22 cellular contexts compared by ENCODE assay signal in the genomic region with DNA sequence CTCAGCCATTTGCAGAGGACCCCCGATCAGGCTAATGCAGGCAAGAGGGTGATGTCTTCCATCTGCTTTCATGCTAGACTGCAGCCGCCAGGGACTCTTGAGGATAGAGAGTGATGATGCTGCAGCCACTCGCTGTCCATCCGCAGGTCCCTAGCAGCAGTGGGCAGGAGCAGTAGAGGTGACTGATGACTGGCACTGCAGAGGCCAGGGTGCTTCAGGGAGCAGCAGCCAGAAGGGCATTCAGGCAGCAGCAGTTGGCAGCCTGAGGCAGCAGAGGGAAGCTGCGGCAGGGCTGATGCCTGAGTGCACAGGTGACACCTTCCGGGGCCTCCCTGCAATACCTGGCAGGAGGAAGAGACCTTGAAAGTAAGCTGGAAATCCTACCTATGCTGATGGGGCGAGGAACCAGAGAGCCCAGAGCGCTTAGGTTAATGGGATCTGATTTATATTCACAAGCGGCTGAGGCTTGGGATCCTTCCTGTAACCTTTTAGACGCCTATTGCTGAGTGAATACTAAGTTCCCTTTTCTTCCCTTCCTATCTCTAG.
DNase-seq lines count a peak whose midpoint lies in the region; ATAC-seq, FAIRE-seq and TF ChIP-seq lines count a peak whose summit lies in the region.
"Had no signal": no experiment of that assay in that cellular context is flagged by ENCODE, and none has a peak within 500 bp of the region (broad histone marks: within the 10 kb centered on the region; RNA-seq: fewer than 3 reads in every experiment).

No MANE protein-coding gene starts in this region.

- no peaks in the 10 kb centered on the region for H3K9me3 Mint-ChIP-seq in H9
- H3K9me3 Mint-ChIP-seq: CD4-positive, alpha-beta memory T cell; T-helper 1 cell treated with Interleukin-12 subunit alpha and Interleukin-12 subunit beta and Interleukin-4 antibody, amounts not matched to agents 30 μg/mL and 1 μg/mL, for 36 hours had no signal

- H4K5ac ChIP-seq in H9 (ENCODE audit: insufficient read length, low read depth, low read length), result no peak overlapping the region

- no peak for FAIRE-seq in frontal cortex (lab: Jason Lieb, UNC)
- FAIRE-seq: GM12892, GM18507, H54 had no signal

- no peak overlapping the region for H3K23ac ChIP-seq in H9 (ENCODE audit: insufficient read length, low read depth, low read length)

- no peaks in the 10 kb centered on the region for H3K36me3 Mint-ChIP-seq in H9 (ENCODE audit: insufficient read depth in 1 of 3, low read depth in 3 of 3)
- H3K36me3 Mint-ChIP-seq in T-helper 17 cell (ENCODE audit: low read depth), result no peaks in the 10 kb centered on the region
- H3K36me3 Mint-ChIP-seq: CD4-positive, alpha-beta memory T cell had no signal

- H3K4me2 ChIP-seq in H9 (ENCODE audit: insufficient read depth, insufficient read length, low read length), result no peak overlapping the region
- H3K4me2 ChIP-seq: BLaER1 had no signal

- WGBS in H9 (ENCODE audit: extremely low coverage, insufficient read length, low lambda C conversion rate), result no CpG with 5 or more reads among the region's 10 CpGs
- 75 to 91% methylated on average over 9 to 10 of the region's 10 CpGs for WGBS in testis, 2 donors

- no peaks in the 10 kb centered on the region for H3K79me2 ChIP-seq in H9 (ENCODE audit: insufficient read depth, low read length)

- H2AK5ac ChIP-seq in H9 (ENCODE audit: insufficient read length, low read length), result no peak overlapping the region

- no peak overlapping the region for H3T11ph ChIP-seq in H9 (ENCODE audit: low read length)

- no peak overlapping the region for H3K4ac ChIP-seq in H9 (ENCODE audit: low read depth, low read length)

- no peak overlapping the region for H2BK5ac ChIP-seq in H9 (ENCODE audit: insufficient read length, low read length)

- no peak overlapping the region for H3K18ac ChIP-seq in H9 (ENCODE audit: insufficient read length, low read depth, low read length)

- H3K9me3 ChIP-seq in H9 (ENCODE audit: control insufficient read depth, low read depth, low read length), result no peaks in the 10 kb centered on the region
- H3K9me3 ChIP-seq in T-helper 17 cell (ENCODE audit: control insufficient read depth, low read length, poor library complexity, severe bottlenecking), result no peaks in the 10 kb centered on the region
- no peaks in the 10 kb centered on the region for H3K9me3 ChIP-seq in testis
- H3K9me3 ChIP-seq: BLaER1, SJCRH30 had no signal

- H3K4me1 ChIP-seq in H9 (ENCODE audit: insufficient read depth, low read length), result no peaks in the 10 kb centered on the region
- H3K4me1 ChIP-seq in testis, result no peaks in the 10 kb centered on the region
- H3K4me1 ChIP-seq: SJCRH30 had no signal

- no peaks in the 10 kb centered on the region for H3K23me2 ChIP-seq in H9 (ENCODE audit: insufficient read length, low read depth, low read length, poor library complexity, severe bottlenecking)

- H3K4me3 ChIP-seq in GM06990 (replicated peaks; ENCODE audit: low read depth, low read length), result no peak overlapping the region
- no peak overlapping the region for H3K4me3 ChIP-seq in testis
- H3K4me3 ChIP-seq: BLaER1, SJCRH30 had no signal

- H4K91ac ChIP-seq in H9 (ENCODE audit: insufficient read length, low read depth, low read length), result no peak overlapping the region

- no peak overlapping the region for H2AFZ ChIP-seq in H9 (ENCODE audit: low read length)

- no peak overlapping the region for H2BK20ac ChIP-seq in H9 (ENCODE audit: low read depth, low read length, poor library complexity, severe bottlenecking)

- ATAC-seq in T-helper 17 cell (no peak), HG02938 (IDR thresholded peaks at IDR 0.05; ENCODE audit: unreplicated experiment) (no peak)
- ATAC-seq: Panc1 had no signal

- peak; percentile 6 for DNase-seq in GM06990 (ENCODE audit: extremely low read depth, insufficient read length)
- peak; percentile 46 for DNase-seq in H9
- no peak for DNase-seq in T-helper 17 cell
- peak; percentile 14 for DNase-seq in iPS-NIHi7 (ENCODE audit: extremely low spot score)
- DNase-seq in NCI-H774 (lab: John Stamatoyannopoulos, UW), result no peak
- no peak for DNase-seq in testis
- DNase-seq in frontal cortex (ENCODE audit: low spot score in 2 of 2), result no peak
- DNase-seq: Calu3; CD4-positive, alpha-beta memory T cell; Kasumi-1; MM.1S; NCI-H1092 treated with DMSO at 0.1 percent for 48 hours; NCI-H2107; NCI-H748 treated with DMSO at 0.1 percent for 48 hours; SJCRH30 had no signal

- no peak overlapping the region for H3K9ac ChIP-seq in H9 (ENCODE audit: extremely low read depth, insufficient read length, low read length)
- H3K9ac ChIP-seq: BLaER1 had no signal

- H3K36me3 ChIP-seq in GM06990 (ENCODE audit: control insufficient read depth, insufficient read depth, low read length) (no peaks in the 10 kb centered on the region), testis (ENCODE audit: low read depth, missing control alignments) (no peaks in the 10 kb centered on the region)
- H3K36me3 ChIP-seq: BLaER1, SJCRH30 had no signal

- no peak overlapping the region for H3K27ac ChIP-seq in H9 (ENCODE audit: insufficient read length, low read depth, low read length)
- no peak overlapping the region for H3K27ac ChIP-seq in testis
- H3K27ac ChIP-seq: BLaER1, SJCRH30 had no signal

- no peak for TF ChIP-seq POLR2A in testis (IDR thresholded peaks at IDR 0.05)

- intact Hi-C loops in testis (cut with DNase I; ENCODE audit: low total_unique reads), result no loop called here

- no peaks in the 10 kb centered on the region for H3K79me1 ChIP-seq in H9 (ENCODE audit: insufficient read depth, low read depth, low read length, poor library complexity, severe bottlenecking)

- H3K4me3 Mint-ChIP-seq in H9 (no peak overlapping the region), T-helper 17 cell (no peak overlapping the region)
- H3K4me3 Mint-ChIP-seq: CD4-positive, alpha-beta memory T cell; T-helper 1 cell treated with Interleukin-12 subunit alpha and Interleukin-12 subunit beta and Interleukin-4 antibody, amounts not matched to agents 30 μg/mL and 1 μg/mL, for 36 hours had no signal

- peak overlapping the region; percentile 60; the same call in 1 of the 2 replicates for H3K14ac ChIP-seq in H9 (ENCODE audit: insufficient read depth, low read length)

- no peak overlapping the region for H2BK12ac ChIP-seq in H9 (ENCODE audit: insufficient read length, low read depth, low read length)

- H3K4me1 Mint-ChIP-seq in H9 (peaks cover 9 to 17% of the 10 kb centered on the region in 2 experiments), T-helper 17 cell (peaks cover 9% of the 10 kb centered on the region)

- H2BK120ac ChIP-seq in H9 (ENCODE audit: low read depth, low read length, poor library complexity, severe bottlenecking), result no peak overlapping the region

- TF ChIP-seq CTCF in GM06990 (IDR thresholded peaks at IDR 0.05; ENCODE audit: insufficient read depth, low read length, poor library complexity, severe bottlenecking), result no peak
- TF ChIP-seq CTCF in H9 (conservative IDR thresholded peaks at IDR 0.05), result no peak
- TF ChIP-seq CTCF in testis (IDR thresholded peaks at IDR 0.05), result no peak

- H3K27me3 Mint-ChIP-seq in H9 (ENCODE audit: low read depth) (no peaks in the 10 kb centered on the region), T-helper 17 cell (peaks cover 56% of the 10 kb centered on the region)

- no peaks in the 10 kb centered on the region for H4K20me1 ChIP-seq in H9 (ENCODE audit: control insufficient read depth, insufficient read depth, insufficient read length)
- H4K20me1 ChIP-seq: BLaER1 had no signal

- H3K27me3 ChIP-seq in GM06990 (replicated peaks; ENCODE audit: control insufficient read depth, insufficient read depth, low read length) (no peaks in the 10 kb centered on the region; the same call in none of the 2 replicates), H9 (ENCODE audit: insufficient read depth, low read length) (no peaks in the 10 kb centered on the region), testis (no peaks in the 10 kb centered on the region)
- H3K27me3 ChIP-seq: BLaER1, SJCRH30 had no signal

- no peak overlapping the region for H4K8ac ChIP-seq in H9 (replicated peaks; ENCODE audit: insufficient read length, low read depth, low read length)

- no peak overlapping the region for H2BK15ac ChIP-seq in H9 (ENCODE audit: low read depth, low read length)

- H3K56ac ChIP-seq in H9 (ENCODE audit: insufficient read length, low read depth, low read length), result no peak overlapping the region

- H3K27ac Mint-ChIP-seq in H9, result no peak overlapping the region
- H3K27ac Mint-ChIP-seq in T-helper 17 cell, result peak overlapping the region; percentile 61
- H3K27ac Mint-ChIP-seq: CD4-positive, alpha-beta memory T cell; T-helper 1 cell treated with Interleukin-12 subunit alpha and Interleukin-12 subunit beta and Interleukin-4 antibody, amounts not matched to agents 30 μg/mL and 1 μg/mL, for 36 hours had no signal

Comparison
In these comparisons a context has a peak if more than half of its experiments do, and no peak if none do; other contexts are left out.
1. DNase-seq: peak in GM06990 (single experiment), H9 (single experiment) and iPS-NIHi7 (single experiment); none in T-helper 17 cell (0 of 3), NCI-H774 (single experiment), testis (single experiment) and frontal cortex (0 of 2).